20 cellular contexts compared by ENCODE assay signal in genomic region chr22:49181942-49182341, GRCh38.
DNase-seq lines count a peak whose midpoint lies in the region; ATAC-seq, FAIRE-seq and TF ChIP-seq lines count a peak whose summit lies in the region.
"Had no signal": no experiment of that assay in that cellular context is flagged by ENCODE, and none has a peak within 500 bp of the region (broad histone marks: within the 10 kb centered on the region; RNA-seq: fewer than 3 reads in every experiment).

No MANE protein-coding gene starts in this region.

- no peaks in the 10 kb centered on the region for H3K36me3 ChIP-seq in right atrium auricular region
- H3K36me3 ChIP-seq in kidney (ENCODE audit: control insufficient read depth in 1 of 2, insufficient read depth in 2 of 2, low read length in 2 of 2) = no peaks in the 10 kb centered on the region
- no peaks in the 10 kb centered on the region for H3K36me3 ChIP-seq in lower lobe of right lung
- H3K36me3 ChIP-seq: BLaER1 had no signal

- no peaks in the 10 kb centered on the region for H3K27me3 ChIP-seq in right atrium auricular region
- H3K27me3 ChIP-seq in lower lobe of right lung (ENCODE audit: low read depth) = peaks cover 34% of the 10 kb centered on the region
- H3K27me3 ChIP-seq: BLaER1 had no signal

- no peak for ATAC-seq in Right ventricle myocardium inferior
- ATAC-seq in lower lobe of right lung = no peak
- no peak for ATAC-seq in GM21515 (IDR thresholded peaks at IDR 0.05; ENCODE audit: unreplicated experiment)
- ATAC-seq: CD8-positive, alpha-beta T cell; HCT116 had no signal

- peak; percentile 51 for DNase-seq in Right ventricle myocardium inferior (ENCODE audit: missing footprints)
- no peak for DNase-seq in right atrium auricular region (ENCODE audit: low spot score)
- DNase-seq in kidney = peak; percentile 41
- DNase-seq in lower lobe of right lung = peak; percentile 24
- no peak for DNase-seq in NCI-H748 treated with DMSO at 0.1 percent for 48 hours (lab: John Stamatoyannopoulos, UW)
- DNase-seq: Caco-2; CD4-positive, CD25-positive, alpha-beta regulatory T cell; CD8-positive, alpha-beta T cell; DMS153; DND-41; GM23248 had no signal

- intact Hi-C loops in Right ventricle myocardium inferior (cut with DNase I) = no loop called here
- intact Hi-C loops in kidney (cut with DNase I) = no loop called here
- intact Hi-C loops in lower lobe of right lung (cut with DNase I) = no loop called here

- H3K4me1 ChIP-seq in right atrium auricular region (no peaks in the 10 kb centered on the region), kidney (ENCODE audit: control insufficient read depth in 1 of 2, insufficient read depth in 1 of 2, low read depth in 1 of 2, low read length in 2 of 2) (no peaks in the 10 kb centered on the region), lower lobe of right lung (no peaks in the 10 kb centered on the region)
- H3K4me1 ChIP-seq: Caco-2 had no signal

- H3K27ac ChIP-seq in right atrium auricular region = no peak overlapping the region
- no peak overlapping the region for H3K27ac ChIP-seq in kidney (ENCODE audit: low read depth in 2 of 2, low read length in 2 of 2)
- H3K27ac ChIP-seq in lower lobe of right lung = no peak overlapping the region
- H3K27ac ChIP-seq: 22Rv1, BLaER1, C4-2B, GM23248 had no signal

- TF ChIP-seq CTCF in right atrium auricular region (IDR thresholded peaks at IDR 0.05) (no peak), kidney (IDR thresholded peaks at IDR 0.05; ENCODE audit: borderline replicate concordance, extremely low read depth, insufficient read depth) (no peak), lower lobe of right lung (IDR thresholded peaks at IDR 0.05) (no peak)

- H3K9ac ChIP-seq in kidney (ENCODE audit: low read length in 2 of 2) = no peak overlapping the region
- H3K9ac ChIP-seq: BLaER1, GM23248 had no signal

- no peak for FAIRE-seq in kidney (lab: Jason Lieb, UNC)
- FAIRE-seq: A204.1, G401.6, GM12892, H1 had no signal

- no peak overlapping the region for H3K4me3 ChIP-seq in right atrium auricular region
- no peak overlapping the region for H3K4me3 ChIP-seq in kidney (ENCODE audit: low read length in 2 of 2)
- no peak overlapping the region for H3K4me3 ChIP-seq in lower lobe of right lung
- H3K4me3 ChIP-seq: BLaER1, GM23248 had no signal

- H3K9me3 ChIP-seq in right atrium auricular region (no peaks in the 10 kb centered on the region), kidney (ENCODE audit: control insufficient read depth in 1 of 2, low read length in 2 of 2) (no peaks in the 10 kb centered on the region), lower lobe of right lung (no peaks in the 10 kb centered on the region)
- H3K9me3 ChIP-seq: BLaER1, Caco-2 had no signal

Comparison
In these comparisons a context has a peak if more than half of its experiments do, and no peak if none do; other contexts are left out.
1. DNase-seq: peak in Right ventricle myocardium inferior (single experiment), kidney (single experiment) and lower lobe of right lung (single experiment); none in right atrium auricular region (single experiment) and NCI-H748 treated with DMSO at 0.1 percent for 48 hours (single experiment).